In genomic region chr22:42685941-42686666, GRCh38 we compare ENCODE assay signal across 11 cellular contexts. TPM values are rescaled to one million over a fixed set of nuclear protein-coding genes. Genes with fewer than 3 reads are reported as not detected.
DNase-seq lines count a peak whose midpoint lies in the region; ATAC-seq and TF ChIP-seq lines count a peak whose summit lies in the region.
"Had no signal": no experiment of that assay in that cellular context is flagged by ENCODE, and none has a peak within 500 bp of the region (broad histone marks: within the 10 kb centered on the region; RNA-seq: fewer than 3 reads in every experiment).

No MANE protein-coding gene starts in this region.

- no peaks in the 10 kb centered on the region for H3K9me3 Mint-ChIP-seq in activated CD8-positive, alpha-beta T cell treated with anti-CD3 and anti-CD28 coated beads for 36 hours
- no peaks in the 10 kb centered on the region for H3K9me3 Mint-ChIP-seq in chondrocyte (ENCODE audit: low read depth)

- no peaks in the 10 kb centered on the region for H3K4me1 Mint-ChIP-seq in activated CD8-positive, alpha-beta T cell treated with anti-CD3 and anti-CD28 coated beads for 36 hours (ENCODE audit: low read depth)
- H3K4me1 Mint-ChIP-seq in chondrocyte (ENCODE audit: low read depth) = peaks cover 55% of the 10 kb centered on the region

- H3K4me1 ChIP-seq in muscle layer of duodenum (ENCODE audit: control insufficient read depth in 1 of 2, insufficient read depth in 2 of 2, low read length in 2 of 2) (peaks cover 31 to 58% of the 10 kb centered on the region in 2 donors), uterus (peaks cover 31 to 41% of the 10 kb centered on the region in 2 donors)

- peak; percentile 15 for TF ChIP-seq POLR2A in erythroblast (IDR thresholded peaks at IDR 0.05; ENCODE audit: low read length)
- no peak for TF ChIP-seq POLR2A in uterus (IDR thresholded peaks at IDR 0.05)

- no peak for TF ChIP-seq CTCF in uterus (IDR thresholded peaks at IDR 0.05)
- no peak for TF ChIP-seq CTCF in activated CD8-positive, alpha-beta T cell treated with anti-CD3 and anti-CD28 coated beads for 36 hours (IDR thresholded peaks at IDR 0.05)
- TF ChIP-seq CTCF in chondrocyte (IDR thresholded peaks at IDR 0.05) = no peak

- DNase-seq in SHP77 treated with DMSO at 0.1 percent for 48 hours (lab: John Stamatoyannopoulos, UW) (peak; percentile 2), SHP77 (lab: John Stamatoyannopoulos, UW) (no peak), erythroblast (lab: John Stamatoyannopoulos, UW) (no peak), uterus (peak in 1 of 2 donors; percentile 51), chondrocyte (ENCODE audit: low spot score) (no peak)
- no peak for DNase-seq in activated CD8-positive, alpha-beta T cell treated with anti-CD3 and anti-CD28 coated beads for 36 hours
- DNase-seq: activated CD4-positive, alpha-beta T cell treated with anti-CD3 and anti-CD28 coated beads, Interleukin-2, amount 50 U/mL, for 48 hours; amniotic stem cell; Karpas-422 had no signal

- H3K27me3 Mint-ChIP-seq in activated CD8-positive, alpha-beta T cell treated with anti-CD3 and anti-CD28 coated beads for 36 hours = no peaks in the 10 kb centered on the region
- H3K27me3 Mint-ChIP-seq in chondrocyte (ENCODE audit: low read depth) = no peaks in the 10 kb centered on the region

- CTCF ChIA-PET in activated CD8-positive, alpha-beta T cell treated with anti-CD3 and anti-CD28 coated beads for 36 hours (lab: Charles Lee) = no interaction called here

- no peak overlapping the region for H3K27ac Mint-ChIP-seq in activated CD8-positive, alpha-beta T cell treated with anti-CD3 and anti-CD28 coated beads for 36 hours
- no peak overlapping the region for H3K27ac Mint-ChIP-seq in chondrocyte (ENCODE audit: unreplicated experiment)

- H3K4me3 ChIP-seq in muscle layer of duodenum (ENCODE audit: low read depth in 1 of 2, low read length in 2 of 2) (no peak overlapping the region), uterus (no peak overlapping the region)

- no peaks in the 10 kb centered on the region for H3K36me3 Mint-ChIP-seq in activated CD8-positive, alpha-beta T cell treated with anti-CD3 and anti-CD28 coated beads for 36 hours (ENCODE audit: low read depth)
- no peaks in the 10 kb centered on the region for H3K36me3 Mint-ChIP-seq in chondrocyte (ENCODE audit: low read depth)

- POLR2A ChIA-PET in activated CD8-positive, alpha-beta T cell treated with anti-CD3 and anti-CD28 coated beads for 36 hours (lab: Charles Lee) = no interaction called here

- no peaks in the 10 kb centered on the region for H3K9me3 ChIP-seq in muscle layer of duodenum (ENCODE audit: control insufficient read depth in 1 of 2, low read length in 2 of 2)
- no peaks in the 10 kb centered on the region for H3K9me3 ChIP-seq in uterus

- H3K27me3 ChIP-seq in muscle layer of duodenum (ENCODE audit: low read depth, low read length) (no peaks in the 10 kb centered on the region), uterus (no peaks in the 10 kb centered on the region)

- no peaks in the 10 kb centered on the region for H3K36me3 ChIP-seq in muscle layer of duodenum (ENCODE audit: control insufficient read depth in 1 of 2, insufficient read depth in 2 of 2, low read length in 2 of 2)
- H3K36me3 ChIP-seq in uterus = no peaks in the 10 kb centered on the region

- no peak overlapping the region for H3K4me3 Mint-ChIP-seq in activated CD8-positive, alpha-beta T cell treated with anti-CD3 and anti-CD28 coated beads for 36 hours
- no peak overlapping the region for H3K4me3 Mint-ChIP-seq in chondrocyte (ENCODE audit: unreplicated experiment)

- intact Hi-C loops in uterus (cut with DNase I; ENCODE audit: low total_unique reads) = no loop called here
- intact Hi-C loops in activated CD8-positive, alpha-beta T cell treated with anti-CD3 and anti-CD28 coated beads for 36 hours (cut with micrococcal nuclease) = no loop called here

- no peak for ATAC-seq in activated CD8-positive, alpha-beta T cell treated with anti-CD3 and anti-CD28 coated beads for 36 hours
- no peak for ATAC-seq in GM19467 (IDR thresholded peaks at IDR 0.05; ENCODE audit: unreplicated experiment)

- peak overlapping the region; percentile 69 for H3K27ac ChIP-seq in muscle layer of duodenum (ENCODE audit: low read length)
- peak overlapping the region; percentile 95 to 98 for H3K27ac ChIP-seq in uterus

RNA-seq across cellular contexts. Expression of gene A4GALT, which starts 34.6 kb away (rescaled TPM):
- total RNA-seq in uterus (10 to 100 TPM in 3 of 4 donors, 1 to 10 TPM in 1; 4.4 to 100.0 (median 19.6) TPM), chondrocyte (5.2 to 23.8 TPM (median 22.0 TPM) in 3 replicates)
- under 1 TPM; 0.20 to 0.38 TPM for total RNA-seq in activated CD8-positive, alpha-beta T cell treated with anti-CD3 and anti-CD28 coated beads for 36 hours

RNA-seq across cellular contexts. Expression of gene CYB5R3, which starts 36.9 kb away (rescaled TPM):
- total RNA-seq in uterus = 100 to 1,000 TPM in 1 of 4 donors, 10 to 100 TPM in 3; 34.0 to 225 (median 51.7) TPM
- 10 to 100 TPM; 64.2 to 64.3 TPM for total RNA-seq in activated CD8-positive, alpha-beta T cell treated with anti-CD3 and anti-CD28 coated beads for 36 hours
- total RNA-seq in chondrocyte = 279 to 383 TPM (median 382 TPM) in 3 replicates

RNA-seq across cellular contexts. Expression of gene ATP5MGL, which starts 45.7 kb away (rescaled TPM):
- total RNA-seq in uterus (under 1 TPM in 1 of 4 donors, not detected in 3; 0.79 TPM), chondrocyte (0.85 to 1.8 TPM in 2 of 3 replicates, not detected in the other)
- total RNA-seq in activated CD8-positive, alpha-beta T cell treated with anti-CD3 and anti-CD28 coated beads for 36 hours = under 1 TPM; 0.54 to 0.59 TPM
